In genomic region chr14:104820669-104821228, GRCh38 we compare ENCODE assay signal across 8 cellular contexts. TPM values are rescaled to one million over a fixed set of nuclear protein-coding genes. Genes with fewer than 3 reads are reported as not detected.
DNase-seq lines count a peak whose midpoint lies in the region; ATAC-seq and TF ChIP-seq lines count a peak whose summit lies in the region.

No MANE protein-coding gene starts in this region.

- H3K27me3 ChIP-seq in upper lobe of right lung: no peaks in the 10 kb centered on the region

- peaks cover 8% of the 10 kb centered on the region for H3K4me1 Mint-ChIP-seq in activated naive CD4-positive, alpha-beta T cell treated with anti-CD3 and anti-CD28 coated beads for 36 hours (ENCODE audit: low read depth)
- peaks cover 17% of the 10 kb centered on the region for H3K4me1 Mint-ChIP-seq in activated naive CD4-positive, alpha-beta T cell treated with anti-CD3 and anti-CD28 coated beads, Interleukin-2, amount 10 ng/mL, durations not matched to agents 7 days and 5 days

- H3K4me1 ChIP-seq in upper lobe of right lung: peaks cover 12% of the 10 kb centered on the region

- no peaks in the 10 kb centered on the region for H3K9me3 ChIP-seq in upper lobe of right lung

- H3K36me3 Mint-ChIP-seq in activated naive CD4-positive, alpha-beta T cell treated with anti-CD3 and anti-CD28 coated beads for 36 hours (ENCODE audit: low read depth): peaks cover 4% of the 10 kb centered on the region
- peaks cover 5% of the 10 kb centered on the region for H3K36me3 Mint-ChIP-seq in activated naive CD4-positive, alpha-beta T cell treated with anti-CD3 and anti-CD28 coated beads, Interleukin-2, amount 10 ng/mL, durations not matched to agents 7 days and 5 days

- peak; percentile 3 for DNase-seq in activated naive CD4-positive, alpha-beta T cell treated with anti-CD3 and anti-CD28 coated beads for 36 hours
- no peak for DNase-seq in activated naive CD4-positive, alpha-beta T cell treated with anti-CD3 and anti-CD28 coated beads, Interleukin-2, amount 10 ng/mL, durations not matched to agents 7 days and 5 days
- peak; percentile 69 to 84 for DNase-seq in cardiac fibroblast (ENCODE audit: low read depth in 2 of 2)
- DNase-seq in left kidney (ENCODE audit: low read depth, low spot score): peak; percentile 92
- DNase-seq in upper lobe of right lung: peak; percentile 88
- no peak for DNase-seq in activated naive CD4-positive, alpha-beta T cell treated with anti-CD3 and anti-CD28 coated beads, Interleukin-2, amount 50 U/mL, for 16 hours

- ATAC-seq in upper lobe of right lung: peak; percentile 65
- no peak for ATAC-seq in HG03460 (IDR thresholded peaks at IDR 0.05; ENCODE audit: unreplicated experiment)
- ATAC-seq in HG02938 (IDR thresholded peaks at IDR 0.05; ENCODE audit: unreplicated experiment): no peak

- no peak overlapping the region for H3K27ac ChIP-seq in upper lobe of right lung

- TF ChIP-seq CTCF in cardiac fibroblast (IDR thresholded peaks at IDR 0.05; ENCODE audit: low read depth, low read length) (peak; percentile 78), upper lobe of right lung (IDR thresholded peaks at IDR 0.05) (peak; percentile 51)

- intact Hi-C loops in activated naive CD4-positive, alpha-beta T cell treated with anti-CD3 and anti-CD28 coated beads for 36 hours (cut with micrococcal nuclease): loop anchor here (10.0 kb wide), 1 partner anchor 664 kb away; the partner anchor contains the start of gene CRIP1
- intact Hi-C loops in upper lobe of right lung (cut with DNase I): no loop called here

- peaks cover 5% of the 10 kb centered on the region for H3K9me3 Mint-ChIP-seq in activated naive CD4-positive, alpha-beta T cell treated with anti-CD3 and anti-CD28 coated beads for 36 hours
- peaks cover 7% of the 10 kb centered on the region for H3K9me3 Mint-ChIP-seq in activated naive CD4-positive, alpha-beta T cell treated with anti-CD3 and anti-CD28 coated beads, Interleukin-2, amount 10 ng/mL, durations not matched to agents 7 days and 5 days

- no peak overlapping the region for H3K4me3 ChIP-seq in cardiac fibroblast (replicated peaks in 1 of 2; ENCODE audit: low read depth in 2 of 2, low read length in 2 of 2)
- H3K4me3 ChIP-seq in upper lobe of right lung: no peak overlapping the region

- H3K27me3 Mint-ChIP-seq in activated naive CD4-positive, alpha-beta T cell treated with anti-CD3 and anti-CD28 coated beads for 36 hours (ENCODE audit: low read depth): peaks cover 6% of the 10 kb centered on the region
- H3K27me3 Mint-ChIP-seq in activated naive CD4-positive, alpha-beta T cell treated with anti-CD3 and anti-CD28 coated beads, Interleukin-2, amount 10 ng/mL, durations not matched to agents 7 days and 5 days: peaks cover 23% of the 10 kb centered on the region

- CTCF ChIA-PET in activated naive CD4-positive, alpha-beta T cell treated with anti-CD3 and anti-CD28 coated beads for 36 hours (lab: Charles Lee): no interaction called here
- CTCF ChIA-PET in activated naive CD4-positive, alpha-beta T cell treated with anti-CD3 and anti-CD28 coated beads, Interleukin-2, amount 10 ng/mL, durations not matched to agents 7 days and 5 days (lab: Charles Lee): no interaction called here

- no peak overlapping the region for H3K4me3 Mint-ChIP-seq in activated naive CD4-positive, alpha-beta T cell treated with anti-CD3 and anti-CD28 coated beads for 36 hours
- H3K4me3 Mint-ChIP-seq in activated naive CD4-positive, alpha-beta T cell treated with anti-CD3 and anti-CD28 coated beads, Interleukin-2, amount 10 ng/mL, durations not matched to agents 7 days and 5 days: no peak overlapping the region

- H3K36me3 ChIP-seq in upper lobe of right lung: no peaks in the 10 kb centered on the region

- H3K27ac Mint-ChIP-seq in activated naive CD4-positive, alpha-beta T cell treated with anti-CD3 and anti-CD28 coated beads for 36 hours: no peak overlapping the region
- H3K27ac Mint-ChIP-seq in activated naive CD4-positive, alpha-beta T cell treated with anti-CD3 and anti-CD28 coated beads, Interleukin-2, amount 10 ng/mL, durations not matched to agents 7 days and 5 days: no peak overlapping the region

RNA-seq across cellular contexts. Expression of gene ZBTB42, which starts 19.8 kb away (rescaled TPM):
- 1 to 10 TPM; 1.3 to 1.6 TPM for total RNA-seq in activated naive CD4-positive, alpha-beta T cell treated with anti-CD3 and anti-CD28 coated beads for 36 hours
- 12.3 TPM for total RNA-seq in upper lobe of right lung

RNA-seq across cellular contexts. Expression of gene AKT1, which starts 25.2 kb away (rescaled TPM):
- 100 to 1,000 TPM; 114 to 115 TPM for total RNA-seq in activated naive CD4-positive, alpha-beta T cell treated with anti-CD3 and anti-CD28 coated beads for 36 hours
- total RNA-seq in upper lobe of right lung: 174 TPM

RNA-seq across cellular contexts. Expression of gene CEP170B, which starts 44.3 kb away (rescaled TPM):
- total RNA-seq in activated naive CD4-positive, alpha-beta T cell treated with anti-CD3 and anti-CD28 coated beads for 36 hours: 1 to 10 TPM; 3.3 TPM
- total RNA-seq in upper lobe of right lung: 30.3 TPM

Comparison
In these comparisons a context has a peak if more than half of its experiments do, and no peak if none do; other contexts are left out.
1. DNase-seq: peak in activated naive CD4-positive, alpha-beta T cell treated with anti-CD3 and anti-CD28 coated beads for 36 hours (single experiment), cardiac fibroblast (2 of 2), left kidney (single experiment) and upper lobe of right lung (single experiment); none in activated naive CD4-positive, alpha-beta T cell treated with anti-CD3 and anti-CD28 coated beads, Interleukin-2, amount 10 ng/mL, durations not matched to agents 7 days and 5 days (single experiment) and activated naive CD4-positive, alpha-beta T cell treated with anti-CD3 and anti-CD28 coated beads, Interleukin-2, amount 50 U/mL, for 16 hours (single experiment).